In the genomic region with DNA sequence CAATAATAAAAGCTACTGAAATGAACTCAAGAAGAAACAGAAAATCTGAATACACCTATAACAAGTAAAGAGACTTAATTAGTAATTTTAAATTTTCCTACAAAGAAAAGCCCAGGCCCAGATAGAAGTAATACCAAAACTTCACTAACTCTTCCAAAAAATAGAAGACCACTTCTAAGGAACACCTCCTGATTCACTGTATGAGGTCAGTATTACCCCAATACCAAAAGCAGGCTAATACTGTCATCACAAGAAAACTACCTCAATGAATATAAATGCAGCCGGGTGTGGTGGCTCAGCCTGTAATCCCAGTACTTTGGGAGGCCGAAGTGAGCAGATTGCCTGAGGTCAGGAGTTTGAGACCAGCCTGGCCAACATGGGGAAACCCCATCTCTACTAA, we compare ENCODE assay signal across 21 cellular contexts.
"Had no signal": no experiment of that assay in that cellular context is flagged by ENCODE, and none has a peak within 500 bp of the region (broad histone marks: within the 10 kb centered on the region; RNA-seq: fewer than 3 reads in every experiment).

No MANE protein-coding gene starts in this region.

- ATAC-seq: activated CD8-positive, alpha-beta T cell treated with anti-CD3 and anti-CD28 coated beads for 36 hours; activated T-cell treated with anti-CD3 and anti-CD28 coated beads, Interleukin-2, amount 50 U/mL, for 4 hours; esophagus mucosa had no signal

- H3K4me1 Mint-ChIP-seq: activated naive CD4-positive, alpha-beta T cell treated with anti-CD3 and anti-CD28 coated beads, Interleukin-2, amount 10 ng/mL, durations not matched to agents 7 days and 5 days had no signal

- H3K9me3 Mint-ChIP-seq: activated CD8-positive, alpha-beta T cell treated with anti-CD3 and anti-CD28 coated beads for 36 hours; activated naive CD4-positive, alpha-beta T cell treated with anti-CD3 and anti-CD28 coated beads, Interleukin-2, amount 10 ng/mL, durations not matched to agents 7 days and 5 days; activated T-cell treated with anti-CD3 and anti-CD28 coated beads, Interleukin-2, amount 50 U/mL, for 4 hours; activated T-helper 2 cell treated with anti-CD3 and anti-CD28 coated beads, Interferon-gamma antibody, Interleukin-2, Interleukin-4, amounts not matched to agents 10 μg/mL and 5 μg/mL and 100 μg/mL, durations not matched to agents 14 hours and 24 hours and 36 hours; dendritic cell treated with granulocyte-macrophage colony-stimulating factor and Interleukin-4, amounts not matched to agents 40 ng/mL and 50 ng/mL, for 4 days; endodermal cell had no signal

- H3K27ac Mint-ChIP-seq: activated CD8-positive, alpha-beta T cell treated with anti-CD3 and anti-CD28 coated beads for 36 hours; activated naive CD4-positive, alpha-beta T cell treated with anti-CD3 and anti-CD28 coated beads, Interleukin-2, amount 10 ng/mL, durations not matched to agents 7 days and 5 days; activated naive CD8-positive, alpha-beta T cell; activated T-helper 2 cell treated with anti-CD3 and anti-CD28 coated beads, Interferon-gamma antibody, Interleukin-2, Interleukin-4, amounts not matched to agents 10 μg/mL and 5 μg/mL and 100 μg/mL, durations not matched to agents 14 hours and 24 hours and 36 hours; dendritic cell treated with granulocyte-macrophage colony-stimulating factor and Interleukin-4, amounts not matched to agents 40 ng/mL and 50 ng/mL, for 4 days; endodermal cell had no signal

- H3K4me3 Mint-ChIP-seq: activated CD8-positive, alpha-beta T cell treated with anti-CD3 and anti-CD28 coated beads for 36 hours; activated naive CD4-positive, alpha-beta T cell treated with anti-CD3 and anti-CD28 coated beads, Interleukin-2, amount 10 ng/mL, durations not matched to agents 7 days and 5 days; activated naive CD8-positive, alpha-beta T cell; activated T-cell treated with anti-CD3 and anti-CD28 coated beads, Interleukin-2, amount 50 U/mL, for 4 hours; brain; dendritic cell treated with granulocyte-macrophage colony-stimulating factor and Interleukin-4, amounts not matched to agents 40 ng/mL and 50 ng/mL, for 4 days; endodermal cell had no signal

- H3K36me3 Mint-ChIP-seq: activated naive CD4-positive, alpha-beta T cell treated with anti-CD3 and anti-CD28 coated beads, Interleukin-2, amount 10 ng/mL, durations not matched to agents 7 days and 5 days; activated naive CD8-positive, alpha-beta T cell; brain had no signal

- H3K27me3 Mint-ChIP-seq: activated CD8-positive, alpha-beta T cell treated with anti-CD3 and anti-CD28 coated beads for 36 hours; activated naive CD8-positive, alpha-beta T cell; brain had no signal

- DNase-seq: activated CD4-positive, alpha-beta T cell treated with anti-CD3 and anti-CD28 coated beads for 48 hours; activated CD4-positive, alpha-beta T cell treated with anti-CD3 and anti-CD28 coated beads, Interleukin-2, amount 50 U/mL, for 1 hour; activated CD4-positive, alpha-beta T cell treated with anti-CD3 and anti-CD28 coated beads, Interleukin-2, amount 50 U/mL, for 48 hours; activated CD4-positive, CD25-positive, alpha-beta regulatory T cell; activated CD4-positive, CD25-positive, alpha-beta regulatory T cell treated with anti-CD3 and anti-CD28 coated beads, Interleukin-2, amount 50 U/mL, for 72 hours; activated CD8-positive, alpha-beta T cell treated with anti-CD3 and anti-CD28 coated beads for 36 hours; activated effector memory CD4-positive, alpha-beta T cell treated with anti-CD3 and anti-CD28 coated beads, Interleukin-2, amount 50 U/mL, for 16 hours; activated naive CD4-positive, alpha-beta T cell treated with anti-CD3 and anti-CD28 coated beads, Interleukin-2, amount 10 ng/mL, durations not matched to agents 7 days and 5 days; activated T-cell treated with anti-CD3 and anti-CD28 coated beads, Interleukin-2, amount 50 U/mL, for 4 hours; central memory CD4-positive, alpha-beta T cell; cerebellar nuclear complex; effector memory CD4-positive, alpha-beta T cell; endodermal cell; foreskin fibroblast; head of caudate nucleus; T-helper 2 cell had no signal
